6 cellular contexts compared by ENCODE assay signal in genomic region chr18:54710519-54711281, GRCh38.
"Had no signal": no experiment of that assay in that cellular context is flagged by ENCODE, and none has a peak within 500 bp of the region (broad histone marks: within the 10 kb centered on the region; RNA-seq: fewer than 3 reads in every experiment).

No MANE protein-coding gene starts in this region.

- H3K4me1 ChIP-seq: HAP-1 had no signal

- FAIRE-seq: HTR-8/SVneo had no signal

- H3K36me3 ChIP-seq: HAP-1 had no signal

- H3K4me3 ChIP-seq: HAP-1 had no signal

- DNase-seq: GOT3, H7, KBM-7 had no signal

- ATAC-seq: HCT116 had no signal

- H3K9me3 ChIP-seq: HAP-1 had no signal
